In genomic region chr14:72913809-72914208, GRCh38 we compare ENCODE assay signal across 1 cellular context.
TF ChIP-seq lines count a peak whose summit lies in the region.

No MANE protein-coding gene starts in this region.

TF ChIP-seq in endothelial cell of umbilical vein, 7 proteins besides CTCF, POLR2A, EP300 and RAD21 (continued from another document):
- TF ChIP-seq MAX (IDR thresholded peaks at IDR 0.05; ENCODE audit: insufficient read depth, insufficient read length) (no peak), FOS (IDR thresholded peaks at IDR 0.05; ENCODE audit: borderline replicate concordance, insufficient read depth, low read length) (no peak)
TF ChIP-seq in endothelial cell of umbilical vein: peak in this region for 0.
